Comparison of ENCODE assay signal across 8 cellular contexts in genomic region chr6:33276864-33277662, GRCh38. TPM values are rescaled to one million over a fixed set of nuclear protein-coding genes. Genes with fewer than 3 reads are reported as not detected.
DNase-seq lines count a peak whose midpoint lies in the region; ATAC-seq and TF ChIP-seq lines count a peak whose summit lies in the region.

B3GALT4 (plus strand) TSS chr6:33277123; CDS start chr6:33277420, 297 bp downstream.

- TF ChIP-seq POLR2A in transverse colon (IDR thresholded peaks at IDR 0.05): peak; percentile 81

- H3K4me1 ChIP-seq in HUES48 (ENCODE audit: control insufficient read depth, insufficient read depth, low read length) (peaks cover 28% of the 10 kb centered on the region), SJCRH30 (peaks cover 7% of the 10 kb centered on the region), transverse colon (peaks cover 33 to 61% (median 54%) of the 10 kb centered on the region in 4 donors)

- H3K9me3 ChIP-seq in HUES48 (ENCODE audit: control insufficient read depth, insufficient read depth, low read length) (no peaks in the 10 kb centered on the region), SJCRH30 (replicated peaks) (no peaks in the 10 kb centered on the region), transverse colon (no peaks in the 10 kb centered on the region)

- peak; percentile 38 to 73 (median 52) for TF ChIP-seq CTCF in transverse colon (IDR thresholded peaks at IDR 0.05)

- H3K4me3 ChIP-seq in HUES48 (ENCODE audit: low read depth, low read length): peak within 1 kb of the TSS; percentile 99
- H3K4me3 ChIP-seq in SJCRH30: no peak within 1 kb of the TSS
- H3K4me3 ChIP-seq in transverse colon: peak within 1 kb of the TSS; percentile 44 to 80 (median 63)

- H3K9ac ChIP-seq in HUES48 (ENCODE audit: low read depth, low read length): peak within 1 kb of the TSS; percentile 71

- peak within 1 kb of the TSS; percentile 98 for H3K27ac ChIP-seq in HUES48 (ENCODE audit: low read depth, low read length)
- H3K27ac ChIP-seq in SJCRH30: no peak within 1 kb of the TSS
- H3K27ac ChIP-seq in transverse colon: peak within 1 kb of the TSS; percentile 91 to 98 (median 94)

- ATAC-seq in GM19468 (IDR thresholded peaks at IDR 0.05; ENCODE audit: extremely low read depth, unreplicated experiment): peak; percentile 15

- 1% methylated on average over 55 of the region's 80 CpGs; no CpG with 5 or more reads in 1 of the 2 donors for WGBS in transverse colon (ENCODE audit: low coverage in 1 of 2), 2 donors

- intact Hi-C loops in transverse colon (cut with DNase I; ENCODE audit: low total_unique reads): no loop called here

- H3K36me3 ChIP-seq in HUES48 (ENCODE audit: control insufficient read depth, insufficient read depth, low read length) (peaks cover 74% of the 10 kb centered on the region), SJCRH30 (peaks cover 61% of the 10 kb centered on the region), transverse colon (no peaks in the 10 kb centered on the region)

- DNase-seq in DMS114 treated with DMSO at 0.1 percent for 48 hours (lab: John Stamatoyannopoulos, UW; ENCODE audit: unreplicated experiment): peak; percentile 87
- peak; percentile 42 to 43 for DNase-seq in SJCRH30
- DNase-seq in activated naive CD4-positive, alpha-beta T cell treated with anti-CD3 and anti-CD28 coated beads, Interleukin-2, amount 50 U/mL, for 16 hours: peak; percentile 71
- DNase-seq in glomerular visceral epithelial cell (ENCODE audit: extremely low spot score): peak; percentile 72
- DNase-seq in occipital lobe (lab: John Stamatoyannopoulos, UW): peak; percentile 62
- DNase-seq in transverse colon: peak; percentile 93

- no peaks in the 10 kb centered on the region for H3K27me3 ChIP-seq in HUES48 (ENCODE audit: control insufficient read depth, insufficient read depth, low read length)
- H3K27me3 ChIP-seq in SJCRH30: no peaks in the 10 kb centered on the region
- H3K27me3 ChIP-seq in transverse colon: no peaks in the 10 kb centered on the region

- TF ChIP-seq EP300 in transverse colon (IDR thresholded peaks at IDR 0.05; ENCODE audit: low read depth): no peak

- in situ Hi-C loops in transverse colon (cut with MboI; ENCODE audit: low pct_ligation_motif_present in 1 of 4, low pct_unique_long_range_greater_than_20kb in 1 of 4, low sequenced_read_pairs in 3 of 4): no loop called here

RNA-seq across cellular contexts. Expression of gene B3GALT4, which starts in this region (rescaled TPM):
- 0.84 and 0.95 TPM in 2 replicates for total RNA-seq in SJCRH30 (2014; rRNA removed; shearing (Covaris generic))
- total RNA-seq in occipital lobe (12.5 TPM), transverse colon (10 to 100 TPM; 39.4 to 49.0 (median 41.8) TPM)

Comparison
In these comparisons a context has a peak if more than half of its experiments do, and no peak if none do; other contexts are left out.
1. Peak in DNase-seq in SJCRH30; RNA of the gene not detected or under 1 TPM.
2. DNase-seq: peak in every context shown above with its lines; median percentile 93 in transverse colon; 87 in DMS114 treated with DMSO at 0.1 percent for 48 hours; 72 in glomerular visceral epithelial cell; 71 in activated naive CD4-positive, alpha-beta T cell treated with anti-CD3 and anti-CD28 coated beads, Interleukin-2, amount 50 U/mL, for 16 hours; 62 in occipital lobe; 42 in SJCRH30.